In genomic region chr21:34498623-34499022, GRCh38 we compare ENCODE assay signal across 16 cellular contexts. TPM values are rescaled to one million over a fixed set of nuclear protein-coding genes. Genes with fewer than 3 reads are reported as not detected.
A peak's percentile ranks its signal among the peaks of the same experiment; 100 is the strongest.
DNase-seq lines count a peak whose midpoint lies in the region; ATAC-seq and TF ChIP-seq lines count a peak whose summit lies in the region.
"Had no signal": no experiment of that assay in that cellular context is flagged by ENCODE, and none has a peak within 500 bp of the region (broad histone marks: within the 10 kb centered on the region; RNA-seq: fewer than 3 reads in every experiment).

No MANE protein-coding gene starts in this region.

- no peak for ATAC-seq in HG03439 (IDR thresholded peaks at IDR 0.05; ENCODE audit: unreplicated experiment)
- ATAC-seq: activated CD4-positive, CD25-positive, alpha-beta regulatory T cell treated with anti-CD3 and anti-CD28 coated beads, Interleukin-2, amount 50 U/mL, for 24 hours; activated CD8-positive, alpha-beta memory T cell treated with anti-CD3 and anti-CD28 coated beads, Interleukin-2, amount 10 ng/mL, durations not matched to agents 7 days and 5 days; left lung; pancreas had no signal

- no peak for TF ChIP-seq CTCF in A673 (conservative IDR thresholded peaks at IDR 0.05; ENCODE audit: low read depth, low read length)
- no peak for TF ChIP-seq CTCF in right atrium auricular region (IDR thresholded peaks at IDR 0.05)

- H3K4me3 ChIP-seq in A673 (ENCODE audit: low read depth, low read length, poor library complexity, severe bottlenecking) (no peak overlapping the region), SJCRH30 (no peak overlapping the region), right atrium auricular region (no peak overlapping the region)
- H3K4me3 ChIP-seq: left lung, MG63, pancreas, suprapubic skin had no signal

- CTCF ChIA-PET in A673 (lab: Charles Lee), result no interaction called here

- H3K9me3 ChIP-seq in A673 (ENCODE audit: low read depth, low read length, poor library complexity, severe bottlenecking) (peaks cover 3% of the 10 kb centered on the region), SJCRH30 (replicated peaks) (peaks cover 8% of the 10 kb centered on the region), right atrium auricular region (peaks cover 0 to 20% of the 10 kb centered on the region in 2 donors)
- H3K9me3 ChIP-seq: pancreas had no signal

- no peaks in the 10 kb centered on the region for H3K36me3 ChIP-seq in A673 (ENCODE audit: insufficient read depth, low read length, poor library complexity, severe bottlenecking)
- no peaks in the 10 kb centered on the region for H3K36me3 ChIP-seq in SJCRH30
- H3K36me3 ChIP-seq in right atrium auricular region, result no peaks in the 10 kb centered on the region
- H3K36me3 ChIP-seq: MG63, pancreas, suprapubic skin had no signal

- peaks cover 4% of the 10 kb centered on the region for H3K27me3 ChIP-seq in A673 (replicated peaks; ENCODE audit: insufficient read depth, low read depth, low read length, poor library complexity)
- no peaks in the 10 kb centered on the region for H3K27me3 ChIP-seq in SJCRH30
- H3K27me3 ChIP-seq in right atrium auricular region, result no peaks in the 10 kb centered on the region
- H3K27me3 ChIP-seq: left lung, MG63, pancreas, suprapubic skin had no signal

- no TSS peak for BruUV-seq in A673 (replicated peaks; lab: Mats Ljungman, UMichigan)

- no peak overlapping the region for H3K27ac ChIP-seq in A673 (ENCODE audit: low read depth, low read length, poor library complexity, severe bottlenecking)
- no peak overlapping the region for H3K27ac ChIP-seq in SJCRH30
- no peak overlapping the region for H3K27ac ChIP-seq in right atrium auricular region
- H3K27ac ChIP-seq: left lung, pancreas, suprapubic skin had no signal

- POLR2A ChIA-PET in A673 (lab: Charles Lee; ENCODE audit: low non-redundant PET), result no interaction called here

- H3K4me1 ChIP-seq in A673 (ENCODE audit: insufficient read depth, low read length, poor library complexity, severe bottlenecking) (no peaks in the 10 kb centered on the region), SJCRH30 (no peaks in the 10 kb centered on the region), right atrium auricular region (no peaks in the 10 kb centered on the region)
- H3K4me1 ChIP-seq: left lung, pancreas, suprapubic skin had no signal

- DNase-seq in A673 (ENCODE audit: low spot score), result peak; percentile 33
- DNase-seq in HCEC 1CT, result peak; percentile 36
- peak; percentile 43 to 61 for DNase-seq in SJCRH30
- peak; percentile 58 for DNase-seq in right atrium auricular region (ENCODE audit: low spot score)
- no peak for DNase-seq in stimulated activated CD4-positive, alpha-beta T cell treated with anti-CD3 and anti-CD28 coated beads, Interleukin-2, amount 100 ng/mL, for 48 hours
- no peak for DNase-seq in epidermal melanocyte (ENCODE audit: insufficient read length, low spot score)
- DNase-seq: activated CD8-positive, alpha-beta memory T cell treated with anti-CD3 and anti-CD28 coated beads, Interleukin-2, amount 10 ng/mL, durations not matched to agents 7 days and 5 days; aorta; left lung; MG63; T1000 had no signal

- intact Hi-C loops in A673 (cut with micrococcal nuclease; ENCODE audit: unreplicated experiment), result no loop called here

RNA-seq across cellular contexts. Expression of gene KCNE1, which starts 13.4 kb away (rescaled TPM):
- total RNA-seq in A673 (2021), result 0.13 TPM in 1 of 2 replicates, not detected in the other
- total RNA-seq in SJCRH30 (2014; rRNA removed; shearing (Covaris generic)), result 0.06 and 0.13 TPM in 2 replicates
- 1 to 10 TPM in 1 of 2 donors, under 1 TPM in 1; 0.78 to 3.8 TPM for total RNA-seq in right atrium auricular region
- total RNA-seq: SK-MEL-5 had no signal

Comparison
In these comparisons a context has a peak if more than half of its experiments do, and no peak if none do; other contexts are left out.
1. DNase-seq: peak in A673 (single experiment), HCEC 1CT (single experiment), SJCRH30 (2 of 2) and right atrium auricular region (single experiment); none in stimulated activated CD4-positive, alpha-beta T cell treated with anti-CD3 and anti-CD28 coated beads, Interleukin-2, amount 100 ng/mL, for 48 hours (0 of 2) and epidermal melanocyte (single experiment).